ENCODE assay signal across 1 cellular context in the genomic region with DNA sequence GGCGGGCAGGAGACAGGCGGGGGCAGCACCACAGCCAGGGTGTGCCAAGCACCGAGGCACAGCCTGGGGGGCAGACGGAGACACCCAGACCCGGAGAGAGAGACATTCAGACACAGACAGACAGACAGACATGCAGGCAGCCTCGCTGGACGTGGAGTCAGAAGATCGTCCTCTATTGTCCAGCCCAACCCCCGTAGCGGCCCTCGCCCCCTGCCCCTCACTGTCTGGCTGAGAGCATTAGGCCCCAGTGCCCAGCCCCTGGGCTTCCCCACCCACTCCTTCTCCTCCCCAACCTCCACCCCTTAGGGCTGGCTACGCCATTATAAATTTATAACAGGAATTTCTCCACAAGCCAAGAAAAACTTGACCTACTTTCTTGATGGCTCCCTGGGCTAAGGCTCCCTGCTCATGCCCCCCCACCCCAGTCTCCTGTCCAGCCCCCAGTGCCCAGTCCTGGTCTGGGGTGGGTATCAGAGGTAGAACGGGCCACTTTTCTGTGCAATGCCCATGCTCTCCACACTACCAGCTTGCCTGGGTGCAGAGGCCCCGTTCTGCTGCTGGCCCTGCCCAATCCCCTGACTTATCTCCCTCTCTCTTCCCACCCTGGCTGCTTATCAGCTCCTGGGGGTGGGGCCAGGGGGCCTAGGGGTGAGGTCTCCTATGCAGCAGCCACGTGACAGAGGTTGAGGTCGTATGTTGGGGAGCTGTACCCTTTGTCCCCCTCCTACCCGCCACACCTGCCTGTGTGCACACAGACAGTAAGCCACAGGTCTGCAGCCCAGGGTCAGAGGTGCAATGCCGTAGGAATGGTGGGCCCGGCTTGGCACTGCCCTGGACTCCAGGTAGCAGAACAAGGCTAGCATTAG.
A peak's percentile ranks its signal among the peaks of the same experiment; 100 is the strongest.
TF ChIP-seq lines count a peak whose summit lies in the region.

No MANE protein-coding gene starts in this region.

TF ChIP-seq in HepG2, 621 proteins besides CTCF, POLR2A, EP300 and RAD21 (continued from another document):
- peak; percentile 27; the same call in 1 of the 2 replicates for TF ChIP-seq GATA4 (IDR thresholded peaks at IDR 0.05; ENCODE audit: borderline replicate concordance, low read depth)
- TF ChIP-seq ZNF275 (CRISPR knock-in tag; IDR thresholded peaks at IDR 0.05; ENCODE audit: borderline replicate concordance): peak; percentile 30; the same call in 1 of the 2 replicates
- TF ChIP-seq, protein P1, sequence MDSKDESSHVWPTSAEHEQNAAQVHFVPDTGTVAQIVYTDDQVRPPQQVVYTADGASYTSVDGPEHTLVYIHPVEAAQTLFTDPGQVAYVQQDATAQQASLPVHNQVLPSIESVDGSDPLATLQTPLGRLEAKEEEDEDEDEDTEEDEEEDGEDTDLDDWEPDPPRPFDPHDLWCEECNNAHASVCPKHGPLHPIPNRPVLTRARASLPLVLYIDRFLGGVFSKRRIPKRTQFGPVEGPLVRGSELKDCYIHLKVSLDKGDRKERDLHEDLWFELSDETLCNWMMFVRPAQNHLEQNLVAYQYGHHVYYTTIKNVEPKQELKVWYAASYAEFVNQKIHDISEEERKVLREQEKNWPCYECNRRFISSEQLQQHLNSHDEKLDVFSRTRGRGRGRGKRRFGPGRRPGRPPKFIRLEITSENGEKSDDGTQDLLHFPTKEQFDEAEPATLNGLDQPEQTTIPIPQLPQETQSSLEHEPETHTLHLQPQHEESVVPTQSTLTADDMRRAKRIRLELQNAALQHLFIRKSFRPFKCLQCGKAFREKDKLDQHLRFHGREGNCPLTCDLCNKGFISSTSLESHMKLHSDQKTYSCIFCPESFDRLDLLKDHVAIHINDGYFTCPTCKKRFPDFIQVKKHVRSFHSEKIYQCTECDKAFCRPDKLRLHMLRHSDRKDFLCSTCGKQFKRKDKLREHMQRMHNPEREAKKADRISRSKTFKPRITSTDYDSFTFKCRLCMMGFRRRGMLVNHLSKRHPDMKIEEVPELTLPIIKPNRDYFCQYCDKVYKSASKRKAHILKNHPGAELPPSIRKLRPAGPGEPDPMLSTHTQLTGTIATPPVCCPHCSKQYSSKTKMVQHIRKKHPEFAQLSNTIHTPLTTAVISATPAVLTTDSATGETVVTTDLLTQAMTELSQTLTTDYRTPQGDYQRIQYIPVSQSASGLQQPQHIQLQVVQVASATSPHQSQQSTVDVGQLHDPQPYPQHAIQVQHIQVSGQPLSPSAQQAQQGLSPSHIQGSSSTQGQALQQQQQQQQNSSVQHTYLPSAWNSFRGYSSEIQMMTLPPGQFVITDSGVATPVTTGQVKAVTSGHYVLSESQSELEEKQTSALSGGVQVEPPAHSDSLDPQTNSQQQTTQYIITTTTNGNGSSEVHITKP (CRISPR knock-in tag; IDR thresholded peaks at IDR 0.05; ENCODE audit: low read depth): 0 out of 2 replicates have a peak, but pooled peaks have one; percentile 4
- no peak for TF ChIP-seq KLF12 (CRISPR knock-in tag; IDR thresholded peaks at IDR 0.05; ENCODE audit: borderline replicate concordance)
- TF ChIP-seq MEF2D (CRISPR knock-in tag; IDR thresholded peaks at IDR 0.05): no peak
- peak; percentile 60 for TF ChIP-seq PAXIP1 (CRISPR knock-in tag; conservative IDR thresholded peaks at IDR 0.05)
- TF ChIP-seq NFYB (CRISPR knock-in tag; IDR thresholded peaks at IDR 0.05): no peak
- TF ChIP-seq ARNTL (CRISPR knock-in tag; IDR thresholded peaks at IDR 0.05): peak; percentile 99
- TF ChIP-seq NFRKB (IDR thresholded peaks at IDR 0.05): no peak
- TF ChIP-seq, protein P2, sequence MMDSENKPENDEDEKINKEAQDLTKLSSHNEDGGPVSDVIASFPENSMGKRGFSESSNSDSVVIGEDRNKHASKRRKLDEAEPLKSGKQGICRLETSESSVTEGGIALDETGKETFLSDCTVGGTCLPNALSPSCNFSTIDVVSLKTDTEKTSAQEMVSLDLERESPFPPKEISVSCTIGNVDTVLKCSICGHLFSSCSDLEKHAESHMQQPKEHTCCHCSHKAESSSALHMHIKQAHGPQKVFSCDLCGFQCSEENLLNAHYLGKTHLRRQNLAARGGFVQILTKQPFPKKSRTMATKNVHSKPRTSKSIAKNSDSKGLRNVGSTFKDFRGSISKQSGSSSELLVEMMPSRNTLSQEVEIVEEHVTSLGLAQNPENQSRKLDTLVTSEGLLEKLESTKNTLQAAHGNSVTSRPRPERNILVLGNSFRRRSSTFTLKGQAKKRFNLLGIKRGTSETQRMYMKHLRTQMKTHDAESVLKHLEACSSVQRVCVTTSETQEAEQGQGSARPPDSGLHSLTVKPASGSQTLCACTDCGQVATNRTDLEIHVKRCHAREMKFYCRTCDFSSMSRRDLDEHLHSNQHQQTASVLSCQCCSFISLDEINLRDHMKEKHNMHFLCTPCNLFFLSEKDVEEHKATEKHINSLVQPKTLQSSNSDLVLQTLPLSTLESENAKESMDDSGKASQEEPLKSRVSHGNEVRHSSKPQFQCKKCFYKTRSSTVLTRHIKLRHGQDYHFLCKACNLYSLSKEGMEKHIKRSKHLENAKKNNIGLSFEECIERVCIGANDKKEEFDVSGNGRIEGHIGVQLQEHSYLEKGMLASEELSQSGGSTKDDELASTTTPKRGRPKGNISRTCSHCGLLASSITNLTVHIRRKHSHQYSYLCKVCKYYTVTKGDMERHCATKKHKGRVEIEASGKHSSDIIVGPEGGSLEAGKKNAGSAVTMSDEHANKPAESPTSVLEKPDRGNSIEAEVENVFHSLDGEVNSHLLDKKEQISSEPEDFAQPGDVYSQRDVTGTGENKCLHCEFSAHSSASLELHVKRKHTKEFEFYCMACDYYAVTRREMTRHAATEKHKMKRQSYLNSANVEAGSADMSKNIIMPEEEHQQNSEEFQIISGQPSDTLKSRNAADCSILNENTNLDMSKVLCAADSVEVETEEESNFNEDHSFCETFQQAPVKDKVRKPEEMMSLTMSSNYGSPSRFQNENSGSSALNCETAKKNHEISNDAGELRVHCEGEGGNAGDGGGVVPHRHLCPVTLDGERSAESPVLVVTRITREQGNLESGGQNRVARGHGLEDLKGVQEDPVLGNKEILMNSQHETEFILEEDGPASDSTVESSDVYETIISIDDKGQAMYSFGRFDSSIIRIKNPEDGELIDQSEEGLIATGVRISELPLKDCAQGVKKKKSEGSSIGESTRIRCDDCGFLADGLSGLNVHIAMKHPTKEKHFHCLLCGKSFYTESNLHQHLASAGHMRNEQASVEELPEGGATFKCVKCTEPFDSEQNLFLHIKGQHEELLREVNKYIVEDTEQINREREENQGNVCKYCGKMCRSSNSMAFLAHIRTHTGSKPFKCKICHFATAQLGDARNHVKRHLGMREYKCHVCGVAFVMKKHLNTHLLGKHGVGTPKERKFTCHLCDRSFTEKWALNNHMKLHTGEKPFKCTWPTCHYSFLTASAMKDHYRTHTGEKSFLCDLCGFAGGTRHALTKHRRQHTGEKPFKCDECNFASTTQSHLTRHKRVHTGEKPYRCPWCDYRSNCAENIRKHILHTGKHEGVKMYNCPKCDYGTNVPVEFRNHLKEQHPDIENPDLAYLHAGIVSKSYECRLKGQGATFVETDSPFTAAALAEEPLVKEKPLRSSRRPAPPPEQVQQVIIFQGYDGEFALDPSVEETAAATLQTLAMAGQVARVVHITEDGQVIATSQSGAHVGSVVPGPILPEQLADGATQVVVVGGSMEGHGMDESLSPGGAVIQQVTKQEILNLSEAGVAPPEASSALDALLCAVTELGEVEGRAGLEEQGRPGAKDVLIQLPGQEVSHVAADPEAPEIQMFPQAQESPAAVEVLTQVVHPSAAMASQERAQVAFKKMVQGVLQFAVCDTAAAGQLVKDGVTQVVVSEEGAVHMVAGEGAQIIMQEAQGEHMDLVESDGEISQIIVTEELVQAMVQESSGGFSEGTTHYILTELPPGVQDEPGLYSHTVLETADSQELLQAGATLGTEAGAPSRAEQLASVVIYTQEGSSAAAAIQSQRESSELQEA (CRISPR knock-in tag; IDR thresholded peaks at IDR 0.05; ENCODE audit: not compliant biosample characterization): no peak
- TF ChIP-seq, protein P3, sequence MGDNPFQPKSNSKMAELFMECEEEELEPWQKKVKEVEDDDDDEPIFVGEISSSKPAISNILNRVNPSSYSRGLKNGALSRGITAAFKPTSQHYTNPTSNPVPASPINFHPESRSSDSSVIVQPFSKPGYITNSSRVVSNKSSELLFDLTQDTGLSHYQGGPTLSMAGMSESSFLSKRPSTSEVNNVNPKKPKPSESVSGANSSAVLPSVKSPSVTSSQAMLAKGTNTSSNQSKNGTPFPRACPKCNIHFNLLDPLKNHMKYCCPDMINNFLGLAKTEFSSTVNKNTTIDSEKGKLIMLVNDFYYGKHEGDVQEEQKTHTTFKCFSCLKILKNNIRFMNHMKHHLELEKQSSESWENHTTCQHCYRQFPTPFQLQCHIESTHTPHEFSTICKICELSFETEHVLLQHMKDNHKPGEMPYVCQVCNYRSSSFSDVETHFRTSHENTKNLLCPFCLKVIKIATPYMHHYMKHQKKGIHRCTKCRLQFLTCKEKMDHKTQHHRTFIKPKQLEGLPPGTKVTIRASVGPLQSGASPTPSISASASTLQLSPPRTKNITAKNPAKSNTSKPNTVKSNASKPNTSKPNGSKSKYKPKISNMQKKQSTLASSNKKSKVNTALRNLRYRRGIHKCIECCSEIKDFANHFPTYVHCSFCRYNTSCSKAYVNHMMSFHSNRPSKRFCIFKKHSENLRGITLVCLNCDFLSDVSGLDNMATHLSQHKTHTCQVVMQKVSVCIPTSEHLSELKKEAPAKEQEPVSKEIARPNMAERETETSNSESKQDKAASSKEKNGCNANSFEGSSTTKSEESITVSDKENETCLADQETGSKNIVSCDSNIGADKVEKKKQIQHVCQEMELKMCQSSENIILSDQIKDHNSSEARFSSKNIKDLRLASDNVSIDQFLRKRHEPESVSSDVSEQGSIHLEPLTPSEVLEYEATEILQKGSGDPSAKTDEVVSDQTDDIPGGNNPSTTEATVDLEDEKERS (CRISPR knock-in tag; IDR thresholded peaks at IDR 0.05): no peak
- peak; percentile 53 for TF ChIP-seq ZNF292 (CRISPR knock-in tag; IDR thresholded peaks at IDR 0.05; ENCODE audit: borderline replicate concordance, low read depth)
- TF ChIP-seq SALL1 (CRISPR knock-in tag; IDR thresholded peaks at IDR 0.05): peak; percentile 38; the same call in 1 of the 2 replicates
- TF ChIP-seq, protein P4, sequence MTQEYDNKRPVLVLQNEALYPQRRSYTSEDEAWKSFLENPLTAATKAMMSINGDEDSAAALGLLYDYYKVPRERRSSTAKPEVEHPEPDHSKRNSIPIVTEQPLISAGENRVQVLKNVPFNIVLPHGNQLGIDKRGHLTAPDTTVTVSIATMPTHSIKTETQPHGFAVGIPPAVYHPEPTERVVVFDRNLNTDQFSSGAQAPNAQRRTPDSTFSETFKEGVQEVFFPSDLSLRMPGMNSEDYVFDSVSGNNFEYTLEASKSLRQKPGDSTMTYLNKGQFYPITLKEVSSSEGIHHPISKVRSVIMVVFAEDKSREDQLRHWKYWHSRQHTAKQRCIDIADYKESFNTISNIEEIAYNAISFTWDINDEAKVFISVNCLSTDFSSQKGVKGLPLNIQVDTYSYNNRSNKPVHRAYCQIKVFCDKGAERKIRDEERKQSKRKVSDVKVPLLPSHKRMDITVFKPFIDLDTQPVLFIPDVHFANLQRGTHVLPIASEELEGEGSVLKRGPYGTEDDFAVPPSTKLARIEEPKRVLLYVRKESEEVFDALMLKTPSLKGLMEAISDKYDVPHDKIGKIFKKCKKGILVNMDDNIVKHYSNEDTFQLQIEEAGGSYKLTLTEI (CRISPR knock-in tag; conservative IDR thresholded peaks at IDR 0.05): no peak
- TF ChIP-seq ZNF607 (CRISPR knock-in tag; IDR thresholded peaks at IDR 0.05; ENCODE audit: borderline replicate concordance): no peak
- TF ChIP-seq SSRP1 (CRISPR knock-in tag; IDR thresholded peaks at IDR 0.05): no peak
- TF ChIP-seq RBFOX2 (IDR thresholded peaks at IDR 0.05; ENCODE audit: low read depth, low read length): peak; percentile 70; the same call in 1 of the 2 replicates
